In the genomic region with DNA sequence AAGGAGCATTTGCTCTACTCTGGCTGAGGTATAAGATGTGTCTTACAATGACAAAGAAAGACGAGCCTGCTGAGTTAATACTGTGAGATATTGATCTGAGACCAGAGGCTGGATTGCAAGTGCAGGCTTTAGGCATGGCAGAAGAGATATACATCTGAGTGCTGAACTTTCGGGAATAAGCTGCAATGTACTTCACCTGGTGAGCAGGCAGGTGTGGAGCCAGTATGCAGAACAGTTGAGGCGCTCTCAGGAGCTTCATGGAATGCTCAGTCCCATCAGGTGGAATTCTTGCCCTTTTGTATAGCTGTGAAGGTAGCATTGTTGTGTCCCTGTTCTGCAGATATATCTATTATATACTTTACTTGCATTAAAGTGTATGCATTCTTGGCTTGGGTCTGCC, we compare ENCODE assay signal across 1 cellular context.
TF ChIP-seq lines count a peak whose summit lies in the region.

No MANE protein-coding gene starts in this region.

TF ChIP-seq in WTC11, 78 proteins besides CTCF, POLR2A, EP300 and RAD21 (continued from another document):
- TF ChIP-seq, protein P1, sequence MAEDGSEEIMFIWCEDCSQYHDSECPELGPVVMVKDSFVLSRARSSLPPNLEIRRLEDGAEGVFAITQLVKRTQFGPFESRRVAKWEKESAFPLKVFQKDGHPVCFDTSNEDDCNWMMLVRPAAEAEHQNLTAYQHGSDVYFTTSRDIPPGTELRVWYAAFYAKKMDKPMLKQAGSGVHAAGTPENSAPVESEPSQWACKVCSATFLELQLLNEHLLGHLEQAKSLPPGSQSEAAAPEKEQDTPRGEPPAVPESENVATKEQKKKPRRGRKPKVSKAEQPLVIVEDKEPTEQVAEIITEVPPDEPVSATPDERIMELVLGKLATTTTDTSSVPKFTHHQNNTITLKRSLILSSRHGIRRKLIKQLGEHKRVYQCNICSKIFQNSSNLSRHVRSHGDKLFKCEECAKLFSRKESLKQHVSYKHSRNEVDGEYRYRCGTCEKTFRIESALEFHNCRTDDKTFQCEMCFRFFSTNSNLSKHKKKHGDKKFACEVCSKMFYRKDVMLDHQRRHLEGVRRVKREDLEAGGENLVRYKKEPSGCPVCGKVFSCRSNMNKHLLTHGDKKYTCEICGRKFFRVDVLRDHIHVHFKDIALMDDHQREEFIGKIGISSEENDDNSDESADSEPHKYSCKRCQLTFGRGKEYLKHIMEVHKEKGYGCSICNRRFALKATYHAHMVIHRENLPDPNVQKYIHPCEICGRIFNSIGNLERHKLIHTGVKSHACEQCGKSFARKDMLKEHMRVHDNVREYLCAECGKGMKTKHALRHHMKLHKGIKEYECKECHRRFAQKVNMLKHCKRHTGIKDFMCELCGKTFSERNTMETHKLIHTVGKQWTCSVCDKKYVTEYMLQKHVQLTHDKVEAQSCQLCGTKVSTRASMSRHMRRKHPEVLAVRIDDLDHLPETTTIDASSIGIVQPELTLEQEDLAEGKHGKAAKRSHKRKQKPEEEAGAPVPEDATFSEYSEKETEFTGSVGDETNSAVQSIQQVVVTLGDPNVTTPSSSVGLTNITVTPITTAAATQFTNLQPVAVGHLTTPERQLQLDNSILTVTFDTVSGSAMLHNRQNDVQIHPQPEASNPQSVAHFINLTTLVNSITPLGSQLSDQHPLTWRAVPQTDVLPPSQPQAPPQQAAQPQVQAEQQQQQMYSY (CRISPR knock-in tag; IDR thresholded peaks at IDR 0.05) = no peak
- TF ChIP-seq MYBL2 (CRISPR knock-in tag; IDR thresholded peaks at IDR 0.05) (no peak), CREM (CRISPR knock-in tag; IDR thresholded peaks at IDR 0.05) (no peak), SMAD3 (CRISPR knock-in tag; IDR thresholded peaks at IDR 0.05; ENCODE audit: borderline replicate concordance) (no peak), ZNF396 (CRISPR knock-in tag; IDR thresholded peaks at IDR 0.05; ENCODE audit: borderline replicate concordance) (no peak), FOXK1 (CRISPR knock-in tag; IDR thresholded peaks at IDR 0.05) (no peak), EMX1 (CRISPR knock-in tag; IDR thresholded peaks at IDR 0.05) (no peak), JAZF1 (CRISPR knock-in tag; IDR thresholded peaks at IDR 0.05) (no peak)
- TF ChIP-seq, protein P2, sequence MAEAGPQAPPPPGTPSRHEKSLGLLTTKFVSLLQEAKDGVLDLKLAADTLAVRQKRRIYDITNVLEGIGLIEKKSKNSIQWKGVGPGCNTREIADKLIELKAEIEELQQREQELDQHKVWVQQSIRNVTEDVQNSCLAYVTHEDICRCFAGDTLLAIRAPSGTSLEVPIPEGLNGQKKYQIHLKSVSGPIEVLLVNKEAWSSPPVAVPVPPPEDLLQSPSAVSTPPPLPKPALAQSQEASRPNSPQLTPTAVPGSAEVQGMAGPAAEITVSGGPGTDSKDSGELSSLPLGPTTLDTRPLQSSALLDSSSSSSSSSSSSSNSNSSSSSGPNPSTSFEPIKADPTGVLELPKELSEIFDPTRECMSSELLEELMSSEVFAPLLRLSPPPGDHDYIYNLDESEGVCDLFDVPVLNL (CRISPR knock-in tag; IDR thresholded peaks at IDR 0.05; ENCODE audit: borderline replicate concordance, low read depth) = no peak
- TF ChIP-seq, protein P3, sequence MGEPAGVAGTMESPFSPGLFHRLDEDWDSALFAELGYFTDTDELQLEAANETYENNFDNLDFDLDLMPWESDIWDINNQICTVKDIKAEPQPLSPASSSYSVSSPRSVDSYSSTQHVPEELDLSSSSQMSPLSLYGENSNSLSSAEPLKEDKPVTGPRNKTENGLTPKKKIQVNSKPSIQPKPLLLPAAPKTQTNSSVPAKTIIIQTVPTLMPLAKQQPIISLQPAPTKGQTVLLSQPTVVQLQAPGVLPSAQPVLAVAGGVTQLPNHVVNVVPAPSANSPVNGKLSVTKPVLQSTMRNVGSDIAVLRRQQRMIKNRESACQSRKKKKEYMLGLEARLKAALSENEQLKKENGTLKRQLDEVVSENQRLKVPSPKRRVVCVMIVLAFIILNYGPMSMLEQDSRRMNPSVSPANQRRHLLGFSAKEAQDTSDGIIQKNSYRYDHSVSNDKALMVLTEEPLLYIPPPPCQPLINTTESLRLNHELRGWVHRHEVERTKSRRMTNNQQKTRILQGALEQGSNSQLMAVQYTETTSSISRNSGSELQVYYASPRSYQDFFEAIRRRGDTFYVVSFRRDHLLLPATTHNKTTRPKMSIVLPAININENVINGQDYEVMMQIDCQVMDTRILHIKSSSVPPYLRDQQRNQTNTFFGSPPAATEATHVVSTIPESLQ (CRISPR knock-in tag; IDR thresholded peaks at IDR 0.05) = no peak
